ENCODE assay signal across 29 cellular contexts in genomic region chr13:105307776-105308175, GRCh38.
"Had no signal": no experiment of that assay in that cellular context is flagged by ENCODE, and none has a peak within 500 bp of the region (broad histone marks: within the 10 kb centered on the region; RNA-seq: fewer than 3 reads in every experiment).

No MANE protein-coding gene starts in this region.

- DNase-seq: activated effector memory CD4-positive, alpha-beta T cell treated with anti-CD3 and anti-CD28 coated beads, Interleukin-2, amount 50 U/mL, for 16 hours; activated effector memory CD4-positive, alpha-beta T cell treated with Interleukin-2 at 50 U/mL for 16 hours; activated gamma-delta T cell; activated gamma-delta T cell treated with Interleukin-2 at 50 U/mL for 16 hours; activated naive CD4-positive, alpha-beta T cell; activated naive CD4-positive, alpha-beta T cell treated with anti-CD3 and anti-CD28 coated beads for 36 hours; activated naive CD4-positive, alpha-beta T cell treated with anti-CD3 and anti-CD28 coated beads, Interleukin-2, amount 10 ng/mL, durations not matched to agents 7 days and 5 days; activated naive CD4-positive, alpha-beta T cell treated with anti-CD3 and anti-CD28 coated beads, Interleukin-2, amount 50 U/mL, for 16 hours; activated naive CD4-positive, alpha-beta T cell treated with Interleukin-2 at 50 U/mL for 16 hours; activated naive CD8-positive, alpha-beta T cell treated with anti-CD3 and anti-CD28 coated beads for 36 hours; activated naive CD8-positive, alpha-beta T cell treated with anti-CD3 and anti-CD28 coated beads, Interleukin-2, amount 10 ng/mL, durations not matched to agents 7 days and 5 days; activated naive CD8-positive, alpha-beta T cell treated with anti-CD3 and anti-CD28 coated beads, Interleukin-2, amount 50 U/mL, for 24 hours; activated T-cell treated with anti-CD3 and anti-CD28 coated beads, Interleukin-2, amount 50 U/mL, for 1 hour; activated T-cell treated with anti-CD3 and anti-CD28 coated beads, Interleukin-2, amount 50 U/mL, for 24 hours; activated T-cell treated with anti-CD3 and anti-CD28 coated beads, Interleukin-2, amount 50 U/mL, for 4 hours; activated T-cell treated with anti-CD3 and anti-CD28 coated beads, Interleukin-2, amount 50 U/mL, for 48 hours; activated T-cell treated with anti-CD3 and anti-CD28 coated beads, Interleukin-2, amount 50 U/mL, for 72 hours; adrenal gland; amniotic stem cell; amygdala; anterior cingulate cortex; aorta; body of pancreas; brain microvascular endothelial cell; central memory CD4-positive, alpha-beta T cell; cerebellar nuclear complex had no signal

- H3K36me3 ChIP-seq: adrenal gland, ascending aorta, brain microvascular endothelial cell, breast epithelium, cardiac muscle cell had no signal

- H3K27me3 ChIP-seq: adrenal gland, ascending aorta, body of pancreas, brain microvascular endothelial cell, breast epithelium, cardiac muscle cell had no signal

- H3K9me3 ChIP-seq: adrenal gland, ascending aorta, body of pancreas, breast epithelium had no signal

- H3K4me3 ChIP-seq: adrenal gland, ascending aorta, body of pancreas, breast epithelium, cardiac muscle cell had no signal
